ENCODE assay signal across 8 cellular contexts in genomic region chr1:244918422-244919319, GRCh38. TPM values are rescaled to one million over a fixed set of nuclear protein-coding genes. Genes with fewer than 3 reads are reported as not detected.
DNase-seq lines count a peak whose midpoint lies in the region; ATAC-seq and TF ChIP-seq lines count a peak whose summit lies in the region.

No MANE protein-coding gene starts in this region.

- DNase-seq in GM13977 (ENCODE audit: low spot score) (peak; percentile 77), NCI-H69 (lab: John Stamatoyannopoulos, UW) (peak; percentile 78), endodermal cell (peak; percentile 61), SKM-1 treated with dmso at 0.1 percent for 144 hours (lab: John Stamatoyannopoulos, UW; ENCODE audit: unreplicated experiment) (no peak)
- peak; percentile 9 for DNase-seq in activated CD8-positive, alpha-beta memory T cell treated with anti-CD3 and anti-CD28 coated beads, Interleukin-2, amount 50 U/mL, for 1 hour (ENCODE audit: extremely low read depth)
- peak; percentile 35 to 57 for DNase-seq in stimulated activated CD8-positive, alpha-beta memory T cell treated with anti-CD3 and anti-CD28 coated beads, Interleukin-4, amount 100 ng/mL, for 4 hours (ENCODE audit: low read depth in 2 of 2, low spot score in 1 of 2)

- no peaks in the 10 kb centered on the region for H3K36me3 ChIP-seq in endodermal cell (ENCODE audit: control insufficient read depth, insufficient read depth, low read length)
- no peaks in the 10 kb centered on the region for H3K36me3 ChIP-seq in mucosa of stomach (ENCODE audit: control insufficient read depth, insufficient read depth, low read length)

- peaks cover 30% of the 10 kb centered on the region for H3K27me3 Mint-ChIP-seq in endodermal cell (ENCODE audit: insufficient read depth)

- no peak overlapping the region for H3K27ac Mint-ChIP-seq in endodermal cell

- peak overlapping the region; percentile 59 for H3K4me3 Mint-ChIP-seq in endodermal cell

- WGBS in endodermal cell (ENCODE audit: insufficient coverage in 1 of 2, insufficient read length in 1 of 2), 2 experiments = 9 to 10% methylated on average over 31 to 62 of the region's 62 CpGs

- TF ChIP-seq CTCF in GM13977 (IDR thresholded peaks at IDR 0.05; ENCODE audit: extremely low read depth, insufficient read depth, missing control alignments) = peak; percentile 29
- TF ChIP-seq CTCF in endodermal cell (conservative IDR thresholded peaks at IDR 0.05) = no peak

- peaks cover 19% of the 10 kb centered on the region for H3K27me3 ChIP-seq in endodermal cell (ENCODE audit: control insufficient read depth, insufficient read depth, low read length, poor library complexity, severe bottlenecking)
- peaks cover 12% of the 10 kb centered on the region for H3K27me3 ChIP-seq in mucosa of stomach (ENCODE audit: control insufficient read depth, insufficient read depth, low read length)

- ATAC-seq in HG02938 (IDR thresholded peaks at IDR 0.05; ENCODE audit: unreplicated experiment) = peak; percentile 51

- H3K9ac ChIP-seq in endodermal cell (ENCODE audit: extremely low read depth, low read length, poor library complexity, severe bottlenecking) = no peak overlapping the region
- H3K9ac ChIP-seq in mucosa of stomach (ENCODE audit: low read length) = no peak overlapping the region

- H3K4me3 ChIP-seq in endodermal cell (ENCODE audit: low read length) = peak overlapping the region; percentile 75
- H3K4me3 ChIP-seq in mucosa of stomach (ENCODE audit: low read length) = peak overlapping the region; percentile 21

- no peak overlapping the region for H3K27ac ChIP-seq in endodermal cell (ENCODE audit: low read depth, low read length)

- H3K4me1 ChIP-seq in endodermal cell (ENCODE audit: control insufficient read depth, insufficient read depth, low read length) (no peaks in the 10 kb centered on the region), mucosa of stomach (ENCODE audit: control insufficient read depth, insufficient read depth, low read length) (peaks cover 6% of the 10 kb centered on the region)

- no peaks in the 10 kb centered on the region for H3K9me3 ChIP-seq in endodermal cell (ENCODE audit: control insufficient read depth, low read length)
- no peaks in the 10 kb centered on the region for H3K9me3 ChIP-seq in mucosa of stomach (ENCODE audit: control insufficient read depth, low read length)

- in situ Hi-C loops in GM13977 (cut with MboI; ENCODE audit: low pct_unique_long_range_greater_than_20kb, low sequenced_read_pairs, unreplicated experiment) = no loop called here

- H3K36me3 Mint-ChIP-seq in endodermal cell (ENCODE audit: low read depth) = no peaks in the 10 kb centered on the region

- H3K4me1 Mint-ChIP-seq in endodermal cell = no peaks in the 10 kb centered on the region

- H3K9me3 Mint-ChIP-seq in endodermal cell = no peaks in the 10 kb centered on the region

RNA-seq across cellular contexts. Expression of gene HNRNPU, which starts 54.3 kb away (rescaled TPM):
- total RNA-seq in endodermal cell = 100 to 1,000 TPM; 517 to 556 TPM
- polyA plus RNA-seq in endodermal cell (2013, experiment 1 of 2) = 401 TPM
- 378 TPM for polyA plus RNA-seq in endodermal cell (2013, experiment 2 of 2)
